Comparison of ENCODE assay signal across 8 cellular contexts in the genomic region with DNA sequence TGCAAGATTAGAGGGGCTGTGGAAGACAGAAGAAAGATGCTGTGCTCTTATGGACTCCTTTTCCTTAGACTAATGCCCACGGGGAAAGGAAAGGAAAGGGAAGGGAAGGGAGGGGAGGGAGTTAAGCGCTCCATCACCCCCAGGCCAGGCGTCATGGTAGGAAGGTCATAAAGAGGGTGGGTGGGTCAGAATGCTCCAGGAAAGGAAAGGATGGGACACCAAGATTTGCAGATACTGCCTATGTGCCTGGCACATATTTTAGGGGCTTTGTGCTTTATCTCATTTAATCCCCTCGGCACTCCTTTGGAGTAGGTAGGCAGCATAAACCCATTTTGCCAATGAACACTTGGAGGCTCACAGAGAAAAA. TPM values are rescaled to one million over a fixed set of nuclear protein-coding genes. Genes with fewer than 3 reads are reported as not detected.
DNase-seq lines count a peak whose midpoint lies in the region; ATAC-seq, FAIRE-seq and TF ChIP-seq lines count a peak whose summit lies in the region.

No MANE protein-coding gene starts in this region.

- 0 out of 2 replicates have a peak, but pooled peaks cover 2% of the 10 kb centered on the region for H3K4me1 ChIP-seq in HAP-1
- no peaks in the 10 kb centered on the region for H3K4me1 ChIP-seq in iPS-15b (ENCODE audit: control insufficient read depth, insufficient read depth, low read length)
- peaks cover 2 to 3% of the 10 kb centered on the region in 2 donors for H3K4me1 ChIP-seq in small intestine (ENCODE audit: control insufficient read depth in 2 of 2, insufficient read depth in 1 of 2, low read depth in 1 of 2, low read length in 1 of 2)

- FAIRE-seq in small intestine (lab: Jason Lieb, UNC): no peak

- no peaks in the 10 kb centered on the region for H3K9me3 ChIP-seq in HAP-1
- no peaks in the 10 kb centered on the region for H3K9me3 ChIP-seq in WERI-Rb-1 (ENCODE audit: severe bottlenecking)
- H3K9me3 ChIP-seq in iPS-15b (ENCODE audit: control insufficient read depth, insufficient read depth, low read length): no peaks in the 10 kb centered on the region
- no peaks in the 10 kb centered on the region for H3K9me3 ChIP-seq in small intestine (ENCODE audit: control insufficient read depth, low read depth)

- ATAC-seq in HG03196 (IDR thresholded peaks at IDR 0.05; ENCODE audit: unreplicated experiment): no peak

- peaks cover 3% of the 10 kb centered on the region; the same call in 1 of the 2 replicates for H3K27me3 ChIP-seq in HAP-1 (ENCODE audit: low read depth)
- H3K27me3 ChIP-seq in WERI-Rb-1 (ENCODE audit: insufficient read depth, low read depth, severe bottlenecking): no peaks in the 10 kb centered on the region
- H3K27me3 ChIP-seq in iPS-15b (ENCODE audit: control insufficient read depth, insufficient read depth, low read length): peaks cover 20% of the 10 kb centered on the region
- no peaks in the 10 kb centered on the region for H3K27me3 ChIP-seq in small intestine (ENCODE audit: control insufficient read depth in 2 of 2, insufficient read depth in 2 of 2, low read length in 2 of 2)

- TF ChIP-seq CTCF in WERI-Rb-1 (IDR thresholded peaks at IDR 0.05; ENCODE audit: low read depth, low read length): no peak

- intact Hi-C loops in posterior vena cava (cut with DNase I): loop anchor here in 1 of 2 donors (5.0 kb wide), 1 partner anchor 330 kb away; no protein-coding TSS in a partner anchor

- DNase-seq in HAP-1 (ENCODE audit: low spot score in 2 of 2) (no peak), WERI-Rb-1 (no peak), small intestine (no peak), C1 segment of cervical spinal cord (lab: John Stamatoyannopoulos, UW) (no peak), posterior vena cava (ENCODE audit: low spot score) (no peak)
- DNase-seq in stimulated activated naive CD4-positive, alpha-beta T cell (lab: John Stamatoyannopoulos, UW): no peak

- H3K4me3 ChIP-seq in HAP-1 (peak overlapping the region; percentile 27), WERI-Rb-1 (ENCODE audit: low read depth, low read length) (peak overlapping the region; percentile 67), iPS-15b (ENCODE audit: low read depth, low read length) (peak overlapping the region; percentile 69), small intestine (ENCODE audit: low read depth in 1 of 2, low read length in 2 of 2) (peak overlapping the region in 1 of 2 donors; percentile 39)

- H3K27ac ChIP-seq in WERI-Rb-1: peak overlapping the region; percentile 66
- H3K27ac ChIP-seq in small intestine (ENCODE audit: low read depth in 1 of 2, low read length in 1 of 2): peak overlapping the region; percentile 85 to 87

- in situ Hi-C loops in HAP-1 (cut with MboI; ENCODE audit: low sequenced_read_pairs): no loop called here

- WGBS in small intestine, 3 donors: 43 to 58% (median 52%) methylated on average over 3 of the region's 4 CpGs

- no peak overlapping the region for H3K9ac ChIP-seq in iPS-15b (ENCODE audit: low read depth, low read length)

- no peaks in the 10 kb centered on the region for H3K36me3 ChIP-seq in HAP-1 (replicated peaks)
- no peaks in the 10 kb centered on the region for H3K36me3 ChIP-seq in WERI-Rb-1
- H3K36me3 ChIP-seq in iPS-15b (ENCODE audit: control insufficient read depth, insufficient read depth, low read length): no peaks in the 10 kb centered on the region
- no peaks in the 10 kb centered on the region for H3K36me3 ChIP-seq in small intestine (ENCODE audit: control insufficient read depth in 2 of 2, insufficient read depth in 2 of 2, low read length in 2 of 2)

RNA-seq across cellular contexts. Expression of gene MAB21L3, which starts 41.4 kb away (rescaled TPM):
- polyA plus RNA-seq in small intestine: under 1 TPM in 2 of 3 donors, not detected in 1; 0.16 to 0.22 TPM
- not detected for total RNA-seq in posterior vena cava
